In genomic region chr1:191025896-191026642, GRCh38 we compare ENCODE assay signal across 23 cellular contexts.
"Had no signal": no experiment of that assay in that cellular context is flagged by ENCODE, and none has a peak within 500 bp of the region (broad histone marks: within the 10 kb centered on the region; RNA-seq: fewer than 3 reads in every experiment).

No MANE protein-coding gene starts in this region.

- H3K27ac ChIP-seq: left ventricle myocardium inferior, parathyroid adenoma, psoas muscle, spleen, suprapubic skin, thoracic aorta, tibial artery, vagina had no signal

- H3K36me3 Mint-ChIP-seq: stimulated activated effector memory CD8-positive, alpha-beta T cell treated with anti-CD3 and anti-CD28 coated beads, Interleukin-12 subunit alpha, Interleukin-12 subunit beta, amount 100 ng/mL, for 72 hours had no signal

- H3K4me3 Mint-ChIP-seq: naive thymus-derived CD4-positive, alpha-beta T cell; natural killer cell treated with Interleukin-12 subunit alpha and Interleukin-12 subunit beta and Interleukin-15 and Interleukin-18, amount 100 ng/mL, for 72 hours; stimulated activated effector memory CD8-positive, alpha-beta T cell treated with anti-CD3 and anti-CD28 coated beads, Interleukin-12 subunit alpha, Interleukin-12 subunit beta, amount 100 ng/mL, for 72 hours; stimulated activated naive CD8-positive, alpha-beta T cell treated with anti-CD3 and anti-CD28 coated beads, Interleukin-15, Interleukin-2, amounts not matched to agents 100 ng/mL and 50 ng/mL, for 24 hours had no signal

- H3K9ac ChIP-seq: parathyroid adenoma had no signal

- H3K9me3 ChIP-seq: psoas muscle, thoracic aorta, vagina had no signal

- H3K4me3 ChIP-seq: left ventricle myocardium inferior, lung, mucosa of descending colon, psoas muscle, spleen, suprapubic skin, thoracic aorta, tibial artery, vagina had no signal

- H3K27me3 ChIP-seq: spleen, suprapubic skin, tibial artery, vagina had no signal

- ATAC-seq: mucosa of descending colon; naive thymus-derived CD4-positive, alpha-beta T cell; natural killer cell treated with Interleukin-12 subunit alpha and Interleukin-12 subunit beta and Interleukin-15 and Interleukin-18, amount 100 ng/mL, for 72 hours; psoas muscle; sciatic nerve; stimulated activated effector memory CD8-positive, alpha-beta T cell treated with anti-CD3 and anti-CD28 coated beads, Interleukin-12 subunit alpha, Interleukin-12 subunit beta, amount 100 ng/mL, for 72 hours had no signal

- H2AFZ ChIP-seq: parathyroid adenoma had no signal

- H3K27ac Mint-ChIP-seq: naive thymus-derived CD4-positive, alpha-beta T cell; natural killer cell treated with Interleukin-12 subunit alpha and Interleukin-12 subunit beta and Interleukin-15 and Interleukin-18, amount 100 ng/mL, for 72 hours; stimulated activated effector memory CD8-positive, alpha-beta T cell treated with anti-CD3 and anti-CD28 coated beads, Interleukin-12 subunit alpha, Interleukin-12 subunit beta, amount 100 ng/mL, for 72 hours; stimulated activated naive CD8-positive, alpha-beta T cell treated with anti-CD3 and anti-CD28 coated beads, Interleukin-15, Interleukin-2, amounts not matched to agents 100 ng/mL and 50 ng/mL, for 24 hours had no signal

- DNase-seq: head of caudate nucleus; hippocampal formation; left ventricle myocardium inferior; midbrain; naive thymus-derived CD4-positive, alpha-beta T cell; nucleus accumbens; small intestine; spleen; stimulated activated CD4-positive, alpha-beta T cell treated with anti-CD3 and anti-CD28 coated beads, Interleukin-4, amount 100 ng/mL, for 24 hours; stimulated activated naive CD4-positive, alpha-beta T cell; tibial artery; trophoblast cell had no signal

- H3K4me1 Mint-ChIP-seq: naive thymus-derived CD4-positive, alpha-beta T cell; stimulated activated effector memory CD8-positive, alpha-beta T cell treated with anti-CD3 and anti-CD28 coated beads, Interleukin-12 subunit alpha, Interleukin-12 subunit beta, amount 100 ng/mL, for 72 hours had no signal

- H3K4me1 ChIP-seq: left ventricle myocardium inferior, parathyroid adenoma, psoas muscle, spleen, suprapubic skin, tibial artery, vagina had no signal

- H3K36me3 ChIP-seq: left ventricle myocardium inferior, spleen, suprapubic skin, thoracic aorta, tibial artery, vagina had no signal

- H3K27me3 Mint-ChIP-seq: naive thymus-derived CD4-positive, alpha-beta T cell; natural killer cell treated with Interleukin-12 subunit alpha and Interleukin-12 subunit beta and Interleukin-15 and Interleukin-18, amount 100 ng/mL, for 72 hours; stimulated activated naive CD8-positive, alpha-beta T cell treated with anti-CD3 and anti-CD28 coated beads, Interleukin-15, Interleukin-2, amounts not matched to agents 100 ng/mL and 50 ng/mL, for 24 hours had no signal
